In genomic region chr1:155128755-155129473, GRCh38 we compare ENCODE assay signal across 8 cellular contexts. TPM values are rescaled to one million over a fixed set of nuclear protein-coding genes. Genes with fewer than 3 reads are reported as not detected.
DNase-seq lines count a peak whose midpoint lies in the region; ATAC-seq and TF ChIP-seq lines count a peak whose summit lies in the region.

No MANE protein-coding gene starts in this region.

- peak; percentile 33 for DNase-seq in D341Med (ENCODE audit: low spot score)
- DNase-seq in esophagus muscularis mucosa (ENCODE audit: extremely low spot score): no peak
- no peak for DNase-seq in neural crest cell (ENCODE audit: low read depth, low spot score)
- no peak for DNase-seq in NCI-H748 treated with DMSO at 0.1 percent for 48 hours (lab: John Stamatoyannopoulos, UW)
- no peak for DNase-seq in AG08395 (ENCODE audit: low spot score)
- DNase-seq in NCI-H1092 (lab: John Stamatoyannopoulos, UW): no peak

- peaks cover 44% of the 10 kb centered on the region for H3K4me1 Mint-ChIP-seq in neural crest cell

- no peak for TF ChIP-seq CTCF in esophagus muscularis mucosa (IDR thresholded peaks at IDR 0.05)
- TF ChIP-seq CTCF in neural crest cell (conservative IDR thresholded peaks at IDR 0.05): no peak

- no peak overlapping the region for H3K27ac Mint-ChIP-seq in neural crest cell (ENCODE audit: unreplicated experiment)

- no peak for TF ChIP-seq POLR2A in esophagus muscularis mucosa (IDR thresholded peaks at IDR 0.05; ENCODE audit: low read depth)

- H3K27me3 ChIP-seq in esophagus muscularis mucosa: no peaks in the 10 kb centered on the region

- H3K4me3 Mint-ChIP-seq in neural crest cell: peak overlapping the region; percentile 77

- peaks cover 75 to 83% (median 79%) of the 10 kb centered on the region in 4 donors for H3K4me1 ChIP-seq in esophagus muscularis mucosa

- no peak for TF ChIP-seq EP300 in esophagus muscularis mucosa (IDR thresholded peaks at IDR 0.05)

- no peaks in the 10 kb centered on the region for H3K9me3 Mint-ChIP-seq in neural crest cell

- H3K36me3 Mint-ChIP-seq in neural crest cell (ENCODE audit: low read depth): no peaks in the 10 kb centered on the region

- ATAC-seq in HG03039 (IDR thresholded peaks at IDR 0.05; ENCODE audit: unreplicated experiment): no peak

- H3K4me3 ChIP-seq in esophagus muscularis mucosa: peak overlapping the region; percentile 63 to 71 (median 68)

- H3K36me3 ChIP-seq in esophagus muscularis mucosa: peaks cover 12 to 33% (median 28%) of the 10 kb centered on the region in 4 donors

- peak overlapping the region; percentile 85 to 97 (median 89) for H3K27ac ChIP-seq in esophagus muscularis mucosa (replicated peaks in 1 of 4)

- WGBS in esophagus muscularis mucosa: 13% methylated on average over 13 of the region's 14 CpGs

- peaks cover 81% of the 10 kb centered on the region for H3K27me3 Mint-ChIP-seq in neural crest cell (ENCODE audit: low read depth)

- intact Hi-C loops in esophagus muscularis mucosa (cut with DNase I): loop anchor here (5.0 kb wide), 2 partner anchors 37 to 43 kb away; partner anchors contain the start of genes KRTCAP2 and TRIM46

- no peaks in the 10 kb centered on the region for H3K9me3 ChIP-seq in esophagus muscularis mucosa

TF ChIP-seq in PFSK-1, 5 proteins besides CTCF, POLR2A, EP300 and RAD21:
- no peak for TF ChIP-seq REST (IDR thresholded peaks at IDR 0.05; ENCODE audit: insufficient read depth in 1 of 2, low read depth in 2 of 2, low read length in 2 of 2)
- no peak for TF ChIP-seq TAF1 (IDR thresholded peaks at IDR 0.05; ENCODE audit: borderline replicate concordance, insufficient read depth, low read length)
- 0 out of 2 replicates have a peak, but pooled peaks have one; percentile 44 for TF ChIP-seq SIN3A (IDR thresholded peaks at IDR 0.05; ENCODE audit: borderline replicate concordance, insufficient read depth, low read length)

RNA-seq across cellular contexts. Expression of gene EFNA1, which starts 1.2 kb away (rescaled TPM):
- 10.0 TPM for polyA plus RNA-seq in PFSK-1 (2012; ENCODE audit: insufficient read length, low read depth)
- total RNA-seq in esophagus muscularis mucosa: 10 to 100 TPM; 11.2 to 37.3 (median 27.5) TPM
- total RNA-seq in neural crest cell: 0.50 and 0.77 TPM in 2 replicates

RNA-seq across cellular contexts. Expression of gene SLC50A1, which starts 6.7 kb away (rescaled TPM):
- polyA plus RNA-seq in PFSK-1 (2012; ENCODE audit: insufficient read length, low read depth): 64.7 TPM
- total RNA-seq in esophagus muscularis mucosa (10 to 100 TPM; 13.3 to 18.7 (median 15.2) TPM), neural crest cell (23.2 and 25.1 TPM in 2 replicates)

RNA-seq across cellular contexts. Expression of gene DPM3, which starts 11.4 kb away (rescaled TPM):
- polyA plus RNA-seq in PFSK-1 (2012; ENCODE audit: insufficient read length, low read depth): 135 TPM
- 100 to 1,000 TPM in 2 of 4 donors, 10 to 100 TPM in 2; 54.5 to 176 (median 80.6) TPM for total RNA-seq in esophagus muscularis mucosa
- total RNA-seq in neural crest cell: 77.7 and 80.0 TPM in 2 replicates

RNA-seq across cellular contexts. Expression of gene KRTCAP2, which starts 44.2 kb away (rescaled TPM):
- 405 TPM for polyA plus RNA-seq in PFSK-1 (2012; ENCODE audit: insufficient read length, low read depth)
- total RNA-seq in esophagus muscularis mucosa: 100 to 1,000 TPM in 2 of 4 donors, 10 to 100 TPM in 2; 76.0 to 146 (median 108) TPM
- 125 and 152 TPM in 2 replicates for total RNA-seq in neural crest cell

RNA-seq across cellular contexts. Expression of gene TRIM46, which starts 44.7 kb away (rescaled TPM):
- 0.38 TPM for polyA plus RNA-seq in PFSK-1 (2012; ENCODE audit: insufficient read length, low read depth)
- total RNA-seq in esophagus muscularis mucosa (1 to 10 TPM in 1 of 4 donors, under 1 TPM in 2, not detected in 1; 0.13 to 1.7 (median 0.17) TPM), neural crest cell (9.8 and 10.0 TPM in 2 replicates)
